35 cellular contexts compared by ENCODE assay signal in genomic region chr2:66940082-66940481, GRCh38.
"Had no signal": no experiment of that assay in that cellular context is flagged by ENCODE, and none has a peak within 500 bp of the region (broad histone marks: within the 10 kb centered on the region; RNA-seq: fewer than 3 reads in every experiment).

No MANE protein-coding gene starts in this region.

- H3K27me3 ChIP-seq: adrenal gland, body of pancreas, brain microvascular endothelial cell, breast epithelium had no signal

- H3K4me1 Mint-ChIP-seq: activated B cell treated with CpG ODN at 0.5 μM for 24 hours; activated CD4-positive, alpha-beta T cell treated with anti-CD3 and anti-CD28 coated beads, Interleukin-2, amount 10 ng/mL, durations not matched to agents 24 days and 14 days; activated naive CD8-positive, alpha-beta T cell treated with anti-CD3 and anti-CD28 coated beads for 36 hours; activated T-helper 17 cell treated with anti-CD3 and anti-CD28 coated beads, Interleukin-2, amount 50 U/mL, for 72 hours had no signal

- DNase-seq: activated B cell treated with CpG ODN at 0.5 μM for 24 hours; activated CD4-positive, alpha-beta memory T cell treated with anti-CD3 and anti-CD28 coated beads for 36 hours; activated CD4-positive, alpha-beta T cell treated with anti-CD3 and anti-CD28 coated beads for 4 hours; activated CD4-positive, alpha-beta T cell treated with anti-CD3 and anti-CD28 coated beads, Interleukin-2, amount 10 ng/mL, durations not matched to agents 24 days and 14 days; activated CD4-positive, alpha-beta T cell treated with anti-CD3 and anti-CD28 coated beads, Interleukin-2, amount 50 U/mL, for 1 hour; activated CD4-positive, alpha-beta T cell treated with anti-CD3 and anti-CD28 coated beads, Interleukin-2, amount 50 U/mL, for 4 hours; activated CD4-positive, CD25-positive, alpha-beta regulatory T cell treated with anti-CD3 and anti-CD28 coated beads, Interleukin-2, amount 50 U/mL, for 72 hours; activated CD8-positive, alpha-beta memory T cell treated with anti-CD3 and anti-CD28 coated beads, Interleukin-2, amount 50 U/mL, for 4 hours; activated CD8-positive, alpha-beta T cell treated with anti-CD3 and anti-CD28 coated beads for 36 hours; activated effector memory CD4-positive, alpha-beta T cell treated with anti-CD3 and anti-CD28 coated beads, Interleukin-2, amount 50 U/mL, for 16 hours; activated gamma-delta T cell treated with Interleukin-2 at 50 U/mL for 16 hours; activated naive CD4-positive, alpha-beta T cell; activated naive CD4-positive, alpha-beta T cell treated with anti-CD3 and anti-CD28 coated beads for 36 hours; activated naive CD4-positive, alpha-beta T cell treated with anti-CD3 and anti-CD28 coated beads, Interleukin-2, amount 50 U/mL, for 16 hours; activated naive CD8-positive, alpha-beta T cell treated with anti-CD3 and anti-CD28 coated beads for 36 hours; activated T-cell treated with anti-CD3 and anti-CD28 coated beads for 4 hours; activated T-cell treated with anti-CD3 and anti-CD28 coated beads, Interleukin-2, amount 50 U/mL, for 1 hour; activated T-cell treated with anti-CD3 and anti-CD28 coated beads, Interleukin-2, amount 50 U/mL, for 4 hours; activated T-cell treated with anti-CD3 and anti-CD28 coated beads, Interleukin-2, amount 50 U/mL, for 72 hours; adrenal gland; amniotic stem cell; aorta; body of pancreas; brain microvascular endothelial cell; central memory CD4-positive, alpha-beta T cell; T-helper 1 cell; T-helper 2 cell; T-helper 9 cell had no signal

- H3K4me3 Mint-ChIP-seq: activated B cell treated with CpG ODN at 0.5 μM for 24 hours; activated CD4-positive, alpha-beta memory T cell treated with anti-CD3 and anti-CD28 coated beads for 36 hours; activated CD4-positive, alpha-beta T cell treated with anti-CD3 and anti-CD28 coated beads, Interleukin-2, amount 10 ng/mL, durations not matched to agents 24 days and 14 days; activated CD8-positive, alpha-beta T cell treated with anti-CD3 and anti-CD28 coated beads for 36 hours; activated naive CD4-positive, alpha-beta T cell treated with anti-CD3 and anti-CD28 coated beads for 36 hours; activated naive CD8-positive, alpha-beta T cell treated with anti-CD3 and anti-CD28 coated beads for 36 hours; activated T-cell treated with anti-CD3 and anti-CD28 coated beads, Interleukin-2, amount 50 U/mL, for 4 hours; activated T-cell treated with anti-CD3 and anti-CD28 coated beads, Interleukin-2, amount 50 U/mL, for 72 hours; activated T-helper 1 cell treated with anti-CD3 and anti-CD28 coated beads, Interleukin-12 subunit alpha, Interleukin-12 subunit beta, Interleukin-2, Interleukin-4 antibody, amounts not matched to agents 30 ng/mL and 10 ng/mL and 1 ng/mL, durations not matched to agents 14 hours and 24 hours and 36 hours; activated T-helper 17 cell treated with anti-CD3 and anti-CD28 coated beads, Interleukin-2, amount 50 U/mL, for 72 hours; T-helper 1 cell treated with Interleukin-12 subunit alpha and Interleukin-12 subunit beta and Interleukin-4 antibody, amounts not matched to agents 30 μg/mL and 1 μg/mL, for 36 hours; T-helper 2 cell treated with Interferon-gamma antibody and Interleukin-4, amounts not matched to agents 5 μg/mL and 100 μg/mL, for 36 hours had no signal

- H3K9me3 Mint-ChIP-seq: activated CD4-positive, alpha-beta memory T cell treated with anti-CD3 and anti-CD28 coated beads for 36 hours; activated CD8-positive, alpha-beta T cell treated with anti-CD3 and anti-CD28 coated beads for 36 hours had no signal

- H3K36me3 ChIP-seq: adrenal gland, brain microvascular endothelial cell, breast epithelium had no signal

- H3K9me3 ChIP-seq: adrenal gland, body of pancreas, breast epithelium had no signal

- H3K4me1 ChIP-seq: adrenal gland, body of pancreas, breast epithelium had no signal

- H3K27me3 Mint-ChIP-seq: activated B cell treated with CpG ODN at 0.5 μM for 24 hours; activated CD4-positive, alpha-beta memory T cell treated with anti-CD3 and anti-CD28 coated beads for 36 hours; activated CD4-positive, alpha-beta T cell treated with anti-CD3 and anti-CD28 coated beads, Interleukin-2, amount 10 ng/mL, durations not matched to agents 24 days and 14 days; activated CD8-positive, alpha-beta T cell treated with anti-CD3 and anti-CD28 coated beads for 36 hours; activated naive CD8-positive, alpha-beta T cell treated with anti-CD3 and anti-CD28 coated beads for 36 hours; activated T-helper 17 cell treated with anti-CD3 and anti-CD28 coated beads, Interleukin-2, amount 50 U/mL, for 72 hours had no signal

- H3K27ac ChIP-seq: adrenal gland, body of pancreas, brain microvascular endothelial cell, breast epithelium, VCaP had no signal

- H3K27ac Mint-ChIP-seq: activated B cell treated with CpG ODN at 0.5 μM for 24 hours; activated CD4-positive, alpha-beta memory T cell treated with anti-CD3 and anti-CD28 coated beads for 36 hours; activated CD4-positive, alpha-beta T cell treated with anti-CD3 and anti-CD28 coated beads, Interleukin-2, amount 10 ng/mL, durations not matched to agents 24 days and 14 days; activated CD8-positive, alpha-beta T cell treated with anti-CD3 and anti-CD28 coated beads for 36 hours; activated naive CD4-positive, alpha-beta T cell treated with anti-CD3 and anti-CD28 coated beads for 36 hours; activated naive CD4-positive, alpha-beta T cell treated with anti-CD3 and anti-CD28 coated beads, Interleukin-2, amount 50 U/mL, for 72 hours; activated naive CD8-positive, alpha-beta T cell treated with anti-CD3 and anti-CD28 coated beads for 36 hours; activated T-cell treated with anti-CD3 and anti-CD28 coated beads, Interleukin-2, amount 50 U/mL, for 72 hours; activated T-helper 1 cell treated with anti-CD3 and anti-CD28 coated beads, Interleukin-12 subunit alpha, Interleukin-12 subunit beta, Interleukin-2, Interleukin-4 antibody, amounts not matched to agents 30 ng/mL and 10 ng/mL and 1 ng/mL, durations not matched to agents 14 hours and 24 hours and 36 hours; activated T-helper 17 cell treated with anti-CD3 and anti-CD28 coated beads, Interleukin-2, amount 50 U/mL, for 72 hours; T-helper 1 cell treated with Interleukin-12 subunit alpha and Interleukin-12 subunit beta and Interleukin-4 antibody, amounts not matched to agents 30 μg/mL and 1 μg/mL, for 36 hours; T-helper 2 cell treated with Interferon-gamma antibody and Interleukin-4, amounts not matched to agents 5 μg/mL and 100 μg/mL, for 36 hours had no signal

- H3K36me3 Mint-ChIP-seq: activated CD4-positive, alpha-beta memory T cell treated with anti-CD3 and anti-CD28 coated beads for 36 hours; activated naive CD8-positive, alpha-beta T cell treated with anti-CD3 and anti-CD28 coated beads for 36 hours had no signal

- H3K4me3 ChIP-seq: adrenal gland, body of pancreas, breast epithelium had no signal

- ATAC-seq: activated CD8-positive, alpha-beta T cell treated with anti-CD3 and anti-CD28 coated beads for 36 hours; activated naive CD4-positive, alpha-beta T cell treated with anti-CD3 and anti-CD28 coated beads, Interleukin-2, amount 50 U/mL, for 72 hours; activated T-cell treated with anti-CD3 and anti-CD28 coated beads, Interleukin-2, amount 50 U/mL, for 4 hours; activated T-cell treated with anti-CD3 and anti-CD28 coated beads, Interleukin-2, amount 50 U/mL, for 72 hours; activated T-helper 17 cell treated with anti-CD3 and anti-CD28 coated beads, Interleukin-2, amount 50 U/mL, for 72 hours; body of pancreas had no signal
